11 cellular contexts compared by ENCODE assay signal in genomic region chr4:87525636-87526035, GRCh38. TPM values are rescaled to one million over a fixed set of nuclear protein-coding genes. Genes with fewer than 3 reads are reported as not detected.
DNase-seq lines count a peak whose midpoint lies in the region; ATAC-seq and TF ChIP-seq lines count a peak whose summit lies in the region.
"Had no signal": no experiment of that assay in that cellular context is flagged by ENCODE, and none has a peak within 500 bp of the region (broad histone marks: within the 10 kb centered on the region; RNA-seq: fewer than 3 reads in every experiment).

No MANE protein-coding gene starts in this region.

- H3K4me1 ChIP-seq in breast epithelium (peaks cover 7% of the 10 kb centered on the region in 2 donors), upper lobe of left lung (peaks cover 0 to 35% (median 25%) of the 10 kb centered on the region in 4 donors)

- H3K4me3 Mint-ChIP-seq in nephron progenitor cell: peak overlapping the region; percentile 15
- H3K4me3 Mint-ChIP-seq: naive thymus-derived CD8-positive, alpha-beta T cell had no signal

- peak overlapping the region; percentile 82 to 89 for H3K27ac ChIP-seq in breast epithelium
- H3K27ac ChIP-seq in upper lobe of left lung: peak overlapping the region; percentile 66 to 86 (median 79)

- WGBS in upper lobe of left lung, 2 donors: 25 to 34% methylated on average over 1 of the region's 1 CpG

- DNase-seq in breast epithelium (ENCODE audit: low spot score in 2 of 2) (no peak), fibroblast of villous mesenchyme (ENCODE audit: low read depth) (peak; percentile 76), nephron progenitor cell (no peak), upper lobe of left lung (no peak), NCI-H1694 treated with DMSO at 0.1 percent for 48 hours (lab: John Stamatoyannopoulos, UW) (no peak)
- no peak for DNase-seq in stimulated activated CD4-positive, alpha-beta T cell treated with anti-CD3 and anti-CD28 coated beads, Interleukin-2, amount 100 ng/mL, for 48 hours
- DNase-seq: activated CD4-positive, CD25-positive, alpha-beta regulatory T cell; naive thymus-derived CD8-positive, alpha-beta T cell; NCI-H1417 had no signal

- intact Hi-C loops in breast epithelium (cut with DNase I; ENCODE audit: low total_unique reads): no loop called here

- H3K36me3 Mint-ChIP-seq in nephron progenitor cell (ENCODE audit: low read depth): peaks cover 10% of the 10 kb centered on the region

- H3K27ac Mint-ChIP-seq in nephron progenitor cell: peak overlapping the region; percentile 96
- H3K27ac Mint-ChIP-seq: naive thymus-derived CD8-positive, alpha-beta T cell had no signal

- TF ChIP-seq EP300 in upper lobe of left lung (IDR thresholded peaks at IDR 0.05): no peak

- ATAC-seq in upper lobe of left lung (ENCODE audit: low FRiP score in 2 of 2): peak in 1 of 2 donors; percentile 53
- ATAC-seq in GM21786 (IDR thresholded peaks at IDR 0.05; ENCODE audit: unreplicated experiment): no peak
- ATAC-seq: naive thymus-derived CD8-positive, alpha-beta T cell had no signal

- H3K9me3 ChIP-seq in breast epithelium (peaks cover 0 to 8% of the 10 kb centered on the region in 2 donors), upper lobe of left lung (peaks cover 0 to 5% (median 0%) of the 10 kb centered on the region in 4 donors)

- H3K9me3 Mint-ChIP-seq in nephron progenitor cell: peaks cover 24% of the 10 kb centered on the region

- no peak for TF ChIP-seq CTCF in breast epithelium (IDR thresholded peaks at IDR 0.05)
- TF ChIP-seq CTCF in fibroblast of villous mesenchyme (IDR thresholded peaks at IDR 0.05; ENCODE audit: insufficient read depth, low read depth, low read length): no peak
- TF ChIP-seq CTCF in nephron progenitor cell (IDR thresholded peaks at IDR 0.05): no peak
- TF ChIP-seq CTCF in upper lobe of left lung (IDR thresholded peaks at IDR 0.05): no peak

- no peak for TF ChIP-seq POLR2A in breast epithelium (IDR thresholded peaks at IDR 0.05)
- no peak for TF ChIP-seq POLR2A in upper lobe of left lung (IDR thresholded peaks at IDR 0.05)

- H3K4me1 Mint-ChIP-seq in nephron progenitor cell: peaks cover 67% of the 10 kb centered on the region
- H3K4me1 Mint-ChIP-seq: naive thymus-derived CD8-positive, alpha-beta T cell had no signal

- no peaks in the 10 kb centered on the region for H3K27me3 Mint-ChIP-seq in nephron progenitor cell (ENCODE audit: low read depth, poor library complexity)
- H3K27me3 Mint-ChIP-seq: naive thymus-derived CD8-positive, alpha-beta T cell had no signal

- H3K4me3 ChIP-seq in breast epithelium (peak overlapping the region; percentile 47 to 65 (median 51)), fibroblast of villous mesenchyme (ENCODE audit: low read depth, low read length) (no peak overlapping the region), upper lobe of left lung (peak overlapping the region in 3 of 4 donors; percentile 34 to 51 (median 45))

- no peaks in the 10 kb centered on the region for H3K36me3 ChIP-seq in breast epithelium
- peaks cover 0 to 6% (median 0%) of the 10 kb centered on the region in 4 donors for H3K36me3 ChIP-seq in upper lobe of left lung

- H3K27me3 ChIP-seq in breast epithelium: no peaks in the 10 kb centered on the region
- no peaks in the 10 kb centered on the region for H3K27me3 ChIP-seq in upper lobe of left lung

RNA-seq across cellular contexts. Expression of gene SPARCL1, which starts 3.5 kb away (rescaled TPM):
- 100 to 1,000 TPM; 368 to 408 (median 371) TPM for total RNA-seq in breast epithelium
- under 0.01 TPM in 1 of 2 replicates, not detected in the other for total RNA-seq in fibroblast of villous mesenchyme
- 100 to 1,000 TPM; 145 to 406 (median 343) TPM for total RNA-seq in upper lobe of left lung
- total RNA-seq: Daoy; naive thymus-derived CD8-positive, alpha-beta T cell had no signal

Comparison
In these comparisons a context has a peak if more than half of its experiments do, and no peak if none do; other contexts are left out.
1. RNA of gene SPARCL1, which starts 3.5 kb away (total RNA-seq): 145 to 406 TPM in upper lobe of left lung and 368 to 408 TPM in breast epithelium; under 0.01 TPM in fibroblast of villous mesenchyme; every median in the first group is over 100 times any median in the second.